In genomic region chr4:38529189-38530115, GRCh38 we compare ENCODE assay signal across 9 cellular contexts.
DNase-seq lines count a peak whose midpoint lies in the region; ATAC-seq and TF ChIP-seq lines count a peak whose summit lies in the region.
"Had no signal": no experiment of that assay in that cellular context is flagged by ENCODE, and none has a peak within 500 bp of the region (broad histone marks: within the 10 kb centered on the region; RNA-seq: fewer than 3 reads in every experiment).

No MANE protein-coding gene starts in this region.

- no peaks in the 10 kb centered on the region for H3K79me2 ChIP-seq in GM23338 (replicated peaks; ENCODE audit: insufficient read depth)

- H3K9me2 ChIP-seq in GM23338 (ENCODE audit: insufficient read depth), result peaks cover 5% of the 10 kb centered on the region

- H3K4me3 Mint-ChIP-seq in GM23338 (no peak overlapping the region), immature natural killer cell (peak overlapping the region; percentile 33 to 69 (median 66))

- H3K4me3 ChIP-seq in GM23338, result no peak overlapping the region

- no peak overlapping the region for H3K4me2 ChIP-seq in GM23338

- ATAC-seq in GM23338, result no peak

- H3K36me3 ChIP-seq in GM23338 (ENCODE audit: insufficient read depth), result no peaks in the 10 kb centered on the region

- peak; percentile 29 for TF ChIP-seq POLR2A in GM15510 (IDR thresholded peaks at IDR 0.05; ENCODE audit: borderline replicate concordance, extremely low read depth, insufficient read length)

- H3K4me1 Mint-ChIP-seq in GM23338, result peaks cover 22% of the 10 kb centered on the region
- peaks cover 21 to 31% of the 10 kb centered on the region in 2 donors for H3K4me1 Mint-ChIP-seq in immature natural killer cell

- H3K27ac ChIP-seq in GM23338 (ENCODE audit: low read depth), result no peak overlapping the region

- H2AFZ ChIP-seq in GM23338, result peak overlapping the region; percentile 91; the same call in 1 of the 2 replicates

- no peaks in the 10 kb centered on the region; the same call in 2 of the 3 replicates for H3K36me3 Mint-ChIP-seq in GM23338 (ENCODE audit: low read depth)
- H3K36me3 Mint-ChIP-seq in immature natural killer cell, result peaks cover 0 to 9% (median 0%) of the 10 kb centered on the region in 3 donors

- no peaks in the 10 kb centered on the region; the same call in 2 of the 3 replicates for H3K9me3 Mint-ChIP-seq in GM23338
- no peaks in the 10 kb centered on the region for H3K9me3 Mint-ChIP-seq in immature natural killer cell

- H3K4me1 ChIP-seq in GM23338 (ENCODE audit: insufficient read depth), result peaks cover 9% of the 10 kb centered on the region; the same call in 1 of the 2 replicates

- DNase-seq in GM23338 (ENCODE audit: low spot score), result peak; percentile 8
- peak; percentile 59 for DNase-seq in NCI-H510A (lab: John Stamatoyannopoulos, UW)
- DNase-seq in activated T-cell treated with anti-CD3 and anti-CD28 coated beads, Interleukin-2, amount 50 U/mL, for 48 hours, result peak; percentile 55 to 70
- peak; percentile 49 to 67 (median 66) for DNase-seq in immature natural killer cell
- peak; percentile 21 to 38 for DNase-seq in stimulated activated CD8-positive, alpha-beta memory T cell treated with anti-CD3 and anti-CD28 coated beads, Interleukin-15, amount 100 ng/mL, for 48 hours (ENCODE audit: low read depth in 2 of 2)
- no peak for DNase-seq in NCI-H446 treated with DMSO at 0.1 percent for 48 hours (lab: John Stamatoyannopoulos, UW)
- DNase-seq in cerebellar cortex (ENCODE audit: low spot score), result no peak
- DNase-seq: IMR-90 had no signal

- no peaks in the 10 kb centered on the region for H3K27me3 Mint-ChIP-seq in GM23338 (ENCODE audit: insufficient read depth, low read depth, poor library complexity)
- peaks cover 0 to 4% (median 2%) of the 10 kb centered on the region in 3 donors for H3K27me3 Mint-ChIP-seq in immature natural killer cell (ENCODE audit: low read depth in 3 of 3)

- no peaks in the 10 kb centered on the region for H3K27me3 ChIP-seq in GM23338 (ENCODE audit: insufficient read depth)

- no peaks in the 10 kb centered on the region for H3F3A ChIP-seq in GM23338 (replicated peaks; ENCODE audit: low read depth)

- no peak for TF ChIP-seq CTCF in GM23338 (conservative IDR thresholded peaks at IDR 0.05; ENCODE audit: low read depth in 2 of 2)

- H3K27ac Mint-ChIP-seq in GM23338, result 0 out of 2 replicates have a peak overlapping the region, but pooled peaks have one; percentile 67
- H3K27ac Mint-ChIP-seq in immature natural killer cell, result peak overlapping the region; percentile 52 to 95 (median 91)

- no peaks in the 10 kb centered on the region for H4K20me1 ChIP-seq in GM23338 (replicated peaks; ENCODE audit: insufficient read depth)

TF ChIP-seq in GM23338, 12 proteins besides CTCF, POLR2A, EP300 and RAD21:
- no peak for TF ChIP-seq JUNB (IDR thresholded peaks at IDR 0.05; ENCODE audit: unreplicated experiment)
- no peak for TF ChIP-seq REST (IDR thresholded peaks at IDR 0.05; ENCODE audit: unreplicated experiment)
- no peak for TF ChIP-seq POLR2AphosphoS5 (IDR thresholded peaks at IDR 0.05; ENCODE audit: low read depth)
- TF ChIP-seq CREB1 (CRISPR knock-in tag; IDR thresholded peaks at IDR 0.05; ENCODE audit: low read depth), result no peak
- TF ChIP-seq ZNF462 (CRISPR knock-in tag; IDR thresholded peaks at IDR 0.05), result no peak
- no peak for TF ChIP-seq EZH2 (IDR thresholded peaks at IDR 0.05; ENCODE audit: low read depth, unreplicated experiment)
- no peak for TF ChIP-seq ZNF331 (CRISPR knock-in tag; IDR thresholded peaks at IDR 0.05; ENCODE audit: low read depth)
- TF ChIP-seq STAT1 (IDR thresholded peaks at IDR 0.05; ENCODE audit: unreplicated experiment), result no peak
- TF ChIP-seq ZNF114 (CRISPR knock-in tag; IDR thresholded peaks at IDR 0.05), result no peak

Comparison
In these comparisons a context has a peak if more than half of its experiments do, and no peak if none do; other contexts are left out.
1. DNase-seq: peak in GM23338 (single experiment), NCI-H510A (single experiment), activated T-cell treated with anti-CD3 and anti-CD28 coated beads, Interleukin-2, amount 50 U/mL, for 48 hours (2 of 2), immature natural killer cell (3 of 3) and stimulated activated CD8-positive, alpha-beta memory T cell treated with anti-CD3 and anti-CD28 coated beads, Interleukin-15, amount 100 ng/mL, for 48 hours (2 of 2); none in NCI-H446 treated with DMSO at 0.1 percent for 48 hours (single experiment) and cerebellar cortex (single experiment).